ENCODE assay signal across 18 cellular contexts in genomic region chr20:37163832-37164554, GRCh38. TPM values are rescaled to one million over a fixed set of nuclear protein-coding genes. Genes with fewer than 3 reads are reported as not detected.
DNase-seq lines count a peak whose midpoint lies in the region; ATAC-seq, FAIRE-seq and TF ChIP-seq lines count a peak whose summit lies in the region.
"Had no signal": no experiment of that assay in that cellular context is flagged by ENCODE, and none has a peak within 500 bp of the region (broad histone marks: within the 10 kb centered on the region; RNA-seq: fewer than 3 reads in every experiment).

No MANE protein-coding gene starts in this region.

- no peak overlapping the region for H2AFZ ChIP-seq in HepG2 (ENCODE audit: low read length)
- H2AFZ ChIP-seq: GM23248 had no signal

- POLR2A ChIA-PET in HepG2 (lab: Yijun Ruan, JAX), result interaction anchor here (1.7 kb wide), 1 partner anchor 15 kb away, joined by 8 read pairs; the partner anchor contains the start of genes MROH8 and RPN2
- POLR2A ChIA-PET in WTC11 (lab: Charles Lee), result no interaction called here

- H3K36me3 ChIP-seq in HepG2 (replicated peaks in 1 of 2; ENCODE audit: control insufficient read depth in 1 of 2, insufficient read depth in 2 of 2, low read length in 2 of 2), result peaks cover 0 to 2% of the 10 kb centered on the region in 2 experiments; a peak in 1 of 5 replicates
- no peaks in the 10 kb centered on the region for H3K36me3 ChIP-seq in right lobe of liver
- H3K36me3 ChIP-seq: BLaER1 had no signal

- WGBS in HepG2 (ENCODE audit: low lambda C conversion rate), result 72% methylated on average over 4 of the region's 4 CpGs
- WGBS in right lobe of liver (ENCODE audit: insufficient coverage, low coverage, low lambda C conversion rate, missing lambda C conversion rate), result 95% methylated on average over 2 of the region's 4 CpGs

- H3K4me1 Mint-ChIP-seq in WTC11, result no peaks in the 10 kb centered on the region
- no peaks in the 10 kb centered on the region for H3K4me1 Mint-ChIP-seq in dendritic cell treated with granulocyte-macrophage colony-stimulating factor and Interleukin-4, amounts not matched to agents 40 ng/mL and 50 ng/mL, for 4 days (ENCODE audit: low read depth)
- H3K4me1 Mint-ChIP-seq: CD4-positive, CD25-positive, alpha-beta regulatory T cell had no signal

- FAIRE-seq in HepG2 (lab: Jason Lieb, UNC), result no peak
- FAIRE-seq: G401.6, H1 had no signal

- H3K4me1 ChIP-seq in HepG2 (ENCODE audit: insufficient read depth, low read length) (no peaks in the 10 kb centered on the region), right lobe of liver (no peaks in the 10 kb centered on the region)
- H3K4me1 ChIP-seq: BLaER1, Caco-2 had no signal

- CTCF ChIA-PET in HepG2 (lab: Yijun Ruan, JAX; ENCODE audit: low intra/inter-chr PET ratio, low total read pairs) (no interaction called here), WTC11 (lab: Charles Lee) (no interaction called here)

- no peaks in the 10 kb centered on the region for H3K27me3 ChIP-seq in HepG2 (ENCODE audit: control insufficient read depth in 1 of 2, insufficient read depth in 2 of 2, low read length in 2 of 2)
- no peaks in the 10 kb centered on the region for H3K27me3 ChIP-seq in right lobe of liver
- H3K27me3 ChIP-seq: BLaER1 had no signal

- no peak overlapping the region for H3K4me3 Mint-ChIP-seq in WTC11
- H3K4me3 Mint-ChIP-seq in dendritic cell treated with granulocyte-macrophage colony-stimulating factor and Interleukin-4, amounts not matched to agents 40 ng/mL and 50 ng/mL, for 4 days, result no peak overlapping the region
- H3K4me3 Mint-ChIP-seq: CD4-positive, CD25-positive, alpha-beta regulatory T cell; CD8-positive, alpha-beta T cell had no signal

- no peak for TF ChIP-seq RAD21 in HepG2 (CRISPR knock-in tag; IDR thresholded peaks at IDR 0.05)

- H4K20me1 ChIP-seq in HepG2 (ENCODE audit: insufficient read depth, low read length), result no peaks in the 10 kb centered on the region
- H4K20me1 ChIP-seq: BLaER1 had no signal

- H3K27ac ChIP-seq in HepG2 (ENCODE audit: extremely low read length, insufficient read depth, low read length) (no peak overlapping the region), right lobe of liver (no peak overlapping the region)
- H3K27ac ChIP-seq: BLaER1, C4-2B, GM23248 had no signal

- TF ChIP-seq CTCF in HepG2 (CRISPR knock-in tag; IDR thresholded peaks at IDR 0.05) (no peak), right lobe of liver (IDR thresholded peaks at IDR 0.05) (no peak), WTC11 (IDR thresholded peaks at IDR 0.05) (no peak)

- TF ChIP-seq POLR2A in HepG2 (IDR thresholded peaks at IDR 0.05; ENCODE audit: insufficient read depth in 1 of 2, low read depth in 2 of 2, low read length in 2 of 2) (no peak), right lobe of liver (IDR thresholded peaks at IDR 0.05) (no peak)

- ATAC-seq in HepG2 (no peak), right lobe of liver (no peak), WTC11 (no peak)
- ATAC-seq: CD8-positive, alpha-beta T cell had no signal

- no peak overlapping the region for H3K4me2 ChIP-seq in HepG2 (ENCODE audit: low read depth, low read length)
- H3K4me2 ChIP-seq: BLaER1 had no signal

- no peaks in the 10 kb centered on the region for H3K27me3 Mint-ChIP-seq in WTC11 (ENCODE audit: low read depth)
- H3K27me3 Mint-ChIP-seq in dendritic cell treated with granulocyte-macrophage colony-stimulating factor and Interleukin-4, amounts not matched to agents 40 ng/mL and 50 ng/mL, for 4 days, result peaks cover 2% of the 10 kb centered on the region
- H3K27me3 Mint-ChIP-seq: CD4-positive, CD25-positive, alpha-beta regulatory T cell had no signal

- H3K9me3 ChIP-seq in HepG2 (ENCODE audit: low read length) (no peaks in the 10 kb centered on the region), right lobe of liver (no peaks in the 10 kb centered on the region)
- H3K9me3 ChIP-seq: BLaER1, Caco-2 had no signal

- no peak for TF ChIP-seq EP300 in HepG2 (IDR thresholded peaks at IDR 0.05; ENCODE audit: low read depth in 2 of 2, low read length in 2 of 2)
- no peak for TF ChIP-seq EP300 in HepG2 (CRISPR knock-in tag; IDR thresholded peaks at IDR 0.05; ENCODE audit: borderline replicate concordance)

- no TSS peak for BruUV-seq in HepG2 (replicated peaks; lab: Mats Ljungman, UMichigan)

- no peaks in the 10 kb centered on the region for H3K79me2 ChIP-seq in HepG2 (ENCODE audit: insufficient read depth, low read length)

- H3K9ac ChIP-seq in HepG2 (ENCODE audit: insufficient read depth, low read depth, low read length), result no peak overlapping the region
- H3K9ac ChIP-seq: BLaER1, GM23248 had no signal

- no peaks in the 10 kb centered on the region for H3K36me3 Mint-ChIP-seq in WTC11
- no peaks in the 10 kb centered on the region for H3K36me3 Mint-ChIP-seq in dendritic cell treated with granulocyte-macrophage colony-stimulating factor and Interleukin-4, amounts not matched to agents 40 ng/mL and 50 ng/mL, for 4 days (ENCODE audit: low read depth)

- intact Hi-C loops in HepG2 (cut with micrococcal nuclease; ENCODE audit: unreplicated experiment) (no loop called here), right lobe of liver (cut with DNase I) (no loop called here)
- intact Hi-C loops in dendritic cell treated with granulocyte-macrophage colony-stimulating factor and Interleukin-4, amounts not matched to agents 40 ng/mL and 50 ng/mL, for 4 days (cut with micrococcal nuclease), result no loop called here

- in situ Hi-C loops in HepG2 (cut with HindIII; ENCODE audit: extremely low pct_ligation_motif_present, low pct_unique_long_range_greater_than_20kb), result no loop called here

- no peak overlapping the region for H3K27ac Mint-ChIP-seq in WTC11
- H3K27ac Mint-ChIP-seq in dendritic cell treated with granulocyte-macrophage colony-stimulating factor and Interleukin-4, amounts not matched to agents 40 ng/mL and 50 ng/mL, for 4 days, result peak overlapping the region; percentile 5
- H3K27ac Mint-ChIP-seq: CD4-positive, CD25-positive, alpha-beta regulatory T cell; CD8-positive, alpha-beta T cell had no signal

- no peak for DNase-seq in HepG2 (ENCODE audit: low spot score)
- no peak for DNase-seq in right lobe of liver
- no peak for DNase-seq in WTC11 (ENCODE audit: low spot score)
- no peak for DNase-seq in superior temporal gyrus (ENCODE audit: extremely low spot score)
- DNase-seq in NCI-H2107 (lab: John Stamatoyannopoulos, UW), result no peak
- DNase-seq: Caco-2; CD4-positive, CD25-positive, alpha-beta regulatory T cell; CD8-positive, alpha-beta T cell; DMS153; DND-41; GM23248; H7; HCEC 1CT had no signal

- H3K4me3 ChIP-seq in HepG2 (replicated peaks in 1 of 3; ENCODE audit: insufficient read depth in 1 of 3, low read depth in 2 of 3, low read length in 3 of 3) (no peak overlapping the region), right lobe of liver (no peak overlapping the region)
- H3K4me3 ChIP-seq: BLaER1, GM23248 had no signal

- no peaks in the 10 kb centered on the region for H3K9me3 Mint-ChIP-seq in WTC11
- H3K9me3 Mint-ChIP-seq in dendritic cell treated with granulocyte-macrophage colony-stimulating factor and Interleukin-4, amounts not matched to agents 40 ng/mL and 50 ng/mL, for 4 days, result no peaks in the 10 kb centered on the region
- H3K9me3 Mint-ChIP-seq: CD4-positive, CD25-positive, alpha-beta regulatory T cell; CD8-positive, alpha-beta T cell had no signal

RNA-seq across cellular contexts. Expression of gene RPN2, which starts 15.1 kb away (rescaled TPM):
- total RNA-seq in HepG2 (2016; rRNA removed; fragmentation: Illumina TruSeq; extraction: Trizol) (284 and 587 TPM in 2 replicates), right lobe of liver (100 to 1,000 TPM in 5 of 6 experiments, 10 to 100 TPM in 1; 91.7 to 188 (median 148) TPM), WTC11 (2021) (205 to 233 TPM (median 227 TPM) in 3 replicates)
- 65.3 and 71.8 TPM in 2 replicates for total RNA-seq in HepG2 (2016; cell fraction: cytosol; rRNA removed; fragmentation: Illumina TruSeq; extraction: Trizol; ENCODE audit: low read depth)
- total RNA-seq in HepG2 (2016; cell fraction: insoluble cytoplasmic fraction; rRNA removed; fragmentation: Illumina TruSeq; extraction: Trizol), result 271 and 578 TPM in 2 replicates
- 95.8 and 99.1 TPM in 2 replicates for total RNA-seq in HepG2 (2016; cell fraction: membrane; rRNA removed; fragmentation: Illumina TruSeq; extraction: Trizol)
- 514 and 600 TPM in 2 replicates for total RNA-seq in HepG2 (2016; cell fraction: nucleus; rRNA removed; fragmentation: Illumina TruSeq; extraction: Trizol)
- 1,560 and 1,818 TPM in 2 replicates for polyA plus RNA-seq in HepG2 (2011; rRNA removed)
- 1,385 TPM in 2 replicates for polyA plus RNA-seq in HepG2 (2011; cell fraction: cytosol; rRNA removed)
- 528 and 556 TPM in 2 replicates for polyA plus RNA-seq in HepG2 (2011; cell fraction: nucleus; rRNA removed)
- polyA plus RNA-seq in HepG2 (2012), result 566 and 592 TPM in 2 replicates
- 52.7 and 53.5 TPM in 2 replicates for polyA plus RNA-seq in HepG2 (2016; cell fraction: cytosol; fragmentation: Illumina TruSeq; extraction: Trizol; ENCODE audit: low read depth)
- polyA plus RNA-seq in HepG2 (2016; cell fraction: insoluble cytoplasmic fraction; fragmentation: Illumina TruSeq; extraction: Trizol; ENCODE audit: low read depth), result 324 and 345 TPM in 2 replicates
- 79.9 and 84.4 TPM in 2 replicates for polyA plus RNA-seq in HepG2 (2016; cell fraction: membrane; fragmentation: Illumina TruSeq; extraction: Trizol; ENCODE audit: low read depth)
- polyA plus RNA-seq in HepG2 (2016; cell fraction: nucleus; fragmentation: Illumina TruSeq; extraction: Trizol; ENCODE audit: insufficient read depth, low read depth), result 808 and 883 TPM in 2 replicates
- 817 and 1,556 TPM in 2 replicates for polyA minus RNA-seq in HepG2 (2011; rRNA and poly(A)+ RNA removed; ENCODE audit: low replicate concordance)
- polyA minus RNA-seq in HepG2 (2011; cell fraction: cytosol; rRNA and poly(A)+ RNA removed), result 735 and 849 TPM in 2 replicates
- polyA minus RNA-seq in HepG2 (2011; cell fraction: nucleus; rRNA and poly(A)+ RNA removed), result 241 and 296 TPM in 2 replicates

RNA-seq across cellular contexts. Expression of gene MROH8, which starts 15.4 kb away (rescaled TPM):
- total RNA-seq in HepG2 (2016; rRNA removed; fragmentation: Illumina TruSeq; extraction: Trizol), result 5.5 and 6.1 TPM in 2 replicates
- total RNA-seq in HepG2 (2016; cell fraction: cytosol; rRNA removed; fragmentation: Illumina TruSeq; extraction: Trizol; ENCODE audit: low read depth), result 3.0 TPM in 2 replicates
- 5.5 TPM in 2 replicates for total RNA-seq in HepG2 (2016; cell fraction: insoluble cytoplasmic fraction; rRNA removed; fragmentation: Illumina TruSeq; extraction: Trizol)
- total RNA-seq in HepG2 (2016; cell fraction: membrane; rRNA removed; fragmentation: Illumina TruSeq; extraction: Trizol), result 3.6 and 4.2 TPM in 2 replicates
- total RNA-seq in HepG2 (2016; cell fraction: nucleus; rRNA removed; fragmentation: Illumina TruSeq; extraction: Trizol), result 5.8 and 6.6 TPM in 2 replicates
- 2.6 and 3.1 TPM in 2 replicates for polyA plus RNA-seq in HepG2 (2011; rRNA removed)
- polyA plus RNA-seq in HepG2 (2011; cell fraction: cytosol; rRNA removed), result 2.7 and 3.2 TPM in 2 replicates
- polyA plus RNA-seq in HepG2 (2011; cell fraction: nucleus; rRNA removed), result 4.4 and 5.1 TPM in 2 replicates
- polyA plus RNA-seq in HepG2 (2012), result 4.1 and 4.8 TPM in 2 replicates
- polyA plus RNA-seq in HepG2 (2016; cell fraction: cytosol; fragmentation: Illumina TruSeq; extraction: Trizol; ENCODE audit: low read depth), result 1.9 and 2.2 TPM in 2 replicates
- polyA plus RNA-seq in HepG2 (2016; cell fraction: insoluble cytoplasmic fraction; fragmentation: Illumina TruSeq; extraction: Trizol; ENCODE audit: low read depth), result 5.6 and 6.7 TPM in 2 replicates
- polyA plus RNA-seq in HepG2 (2016; cell fraction: membrane; fragmentation: Illumina TruSeq; extraction: Trizol; ENCODE audit: low read depth), result 3.7 and 4.5 TPM in 2 replicates
- 5.9 and 6.7 TPM in 2 replicates for polyA plus RNA-seq in HepG2 (2016; cell fraction: nucleus; fragmentation: Illumina TruSeq; extraction: Trizol; ENCODE audit: insufficient read depth, low read depth)
- 0.77 and 2.5 TPM in 2 replicates for polyA minus RNA-seq in HepG2 (2011; rRNA and poly(A)+ RNA removed; ENCODE audit: low replicate concordance)
- 0.62 and 1.6 TPM in 2 replicates for polyA minus RNA-seq in HepG2 (2011; cell fraction: cytosol; rRNA and poly(A)+ RNA removed)
- polyA minus RNA-seq in HepG2 (2011; cell fraction: nucleus; rRNA and poly(A)+ RNA removed), result 7.2 and 10.6 TPM in 2 replicates
- 1 to 10 TPM; 1.1 to 5.2 (median 2.2) TPM for total RNA-seq in right lobe of liver
- 0.50 to 0.92 TPM (median 0.89 TPM) in 3 replicates for total RNA-seq in WTC11 (2021)

Comparison
In these comparisons a context has a peak if more than half of its experiments do, and no peak if none do; other contexts are left out.
1. Of the 50 proteins assayed by ChIP-seq in both HepG2 and WTC11: peak only in HepG2: none; only in WTC11: none; in both: ZNF512; in neither: 49.